ENCODE assay signal across 8 cellular contexts in genomic region chr9:133121200-133122166, GRCh38. TPM values are rescaled to one million over a fixed set of nuclear protein-coding genes. Genes with fewer than 3 reads are reported as not detected.
DNase-seq lines count a peak whose midpoint lies in the region; ATAC-seq, FAIRE-seq and TF ChIP-seq lines count a peak whose summit lies in the region.

Gene RALGDS (minus strand): TSS chr9:133121240. CDS start chr9:133121154, 86 bp downstream.

- no peak within 1 kb of the TSS for H3K4ac ChIP-seq in H1 (replicated peaks; ENCODE audit: insufficient read length, low read depth, low read length)
- H3K4ac ChIP-seq in mesenchymal stem cell (ENCODE audit: low read depth in 1 of 2, low read length in 2 of 2): peak within 1 kb of the TSS; percentile 60 to 86

- no peak within 1 kb of the TSS for H2BK20ac ChIP-seq in H1 (ENCODE audit: low read length)

- H2BK120ac ChIP-seq in H1 (replicated peaks; ENCODE audit: low read depth, low read length) (no peak within 1 kb of the TSS), mesenchymal stem cell (ENCODE audit: low read depth, low read length) (no peak within 1 kb of the TSS)

- peaks cover 13% of the 10 kb centered on the region; the same call in 1 of the 2 replicates for H3K23me2 ChIP-seq in H1 (ENCODE audit: low read depth, low read length)

- FAIRE-seq in H1 (lab: Jason Lieb, UNC): no peak

- H4K8ac ChIP-seq in H1 (ENCODE audit: extremely low read depth, insufficient read depth, low read length) (peak within 1 kb of the TSS; percentile 88), mesenchymal stem cell (ENCODE audit: low read length) (peak within 1 kb of the TSS; percentile 76)

- H3K4me1 ChIP-seq in H1 (replicated peaks in 1 of 4; ENCODE audit: control insufficient read depth in 3 of 4, insufficient read depth in 4 of 4, low read length in 3 of 4) (peaks cover 0 to 17% (median 6%) of the 10 kb centered on the region in 4 experiments; a peak in 6 of 7 replicates), mesenchymal stem cell (ENCODE audit: control insufficient read depth, insufficient read depth, low read depth, low read length) (peaks cover 63% of the 10 kb centered on the region)

- H3K23ac ChIP-seq in H1 (ENCODE audit: insufficient read length) (no peak within 1 kb of the TSS), mesenchymal stem cell (ENCODE audit: low read length in 2 of 2) (peak within 1 kb of the TSS in 1 of 2 experiments; percentile 98)

- no peak within 1 kb of the TSS for H3K14ac ChIP-seq in H1 (ENCODE audit: insufficient read length)
- H3K14ac ChIP-seq in mesenchymal stem cell (ENCODE audit: low read length in 2 of 2): peak within 1 kb of the TSS in 1 of 2 experiments; percentile 98

- H2BK15ac ChIP-seq in H1 (ENCODE audit: low read length) (no peak within 1 kb of the TSS), mesenchymal stem cell (ENCODE audit: low read depth, poor library complexity, severe bottlenecking) (peak within 1 kb of the TSS; percentile 95)

- TF ChIP-seq CTCF in HL-60 (IDR thresholded peaks at IDR 0.05; ENCODE audit: insufficient read depth, low read length) (no peak), H1 (IDR thresholded peaks at IDR 0.05; ENCODE audit: control extremely low read depth in 1 of 3, insufficient read depth in 1 of 3, low read depth in 1 of 3, low read length in 3 of 3) (no peak)

- POLR2A ChIA-PET in H1 (lab: Charles Lee; ENCODE audit: partially characterized antibody): no interaction called here

- no peak for TF ChIP-seq EP300 in H1 (IDR thresholded peaks at IDR 0.05; ENCODE audit: borderline replicate concordance in 1 of 2, low read depth in 2 of 2, low read length in 2 of 2)

- H3K27ac ChIP-seq in HL-60 (replicated peaks) (peak within 1 kb of the TSS; percentile 67), H1 (ENCODE audit: low read depth, low read length) (no peak within 1 kb of the TSS), mesenchymal stem cell (ENCODE audit: low read length, poor library complexity, severe bottlenecking) (no peak within 1 kb of the TSS)

- peak in 13 of 14 donors; percentile 65 to 94 (median 82) for DNase-seq in C1 segment of cervical spinal cord (lab: John Stamatoyannopoulos, UW)
- DNase-seq in HL-60 (ENCODE audit: low read depth in 1 of 2, low spot score in 1 of 2): peak; percentile 96 to 99
- DNase-seq in NOMO-1 treated with dmso at 0.1 percent for 144 hours (lab: John Stamatoyannopoulos, UW; ENCODE audit: unreplicated experiment): peak; percentile 83
- peak; percentile 81 to 87 (median 85) for DNase-seq in activated CD8-positive, alpha-beta memory T cell treated with anti-CD3 and anti-CD28 coated beads for 48 hours (ENCODE audit: low read depth in 2 of 3, low spot score in 2 of 3)
- peak; percentile 38 to 94 for DNase-seq in H1 (ENCODE audit: low read depth in 1 of 2, low spot score in 2 of 2)
- peak; percentile 82 for DNase-seq in mesenchymal stem cell
- peak; percentile 83 for DNase-seq in stimulated activated CD8-positive, alpha-beta memory T cell treated with anti-CD3 and anti-CD28 coated beads, Interleukin-12 subunit alpha, Interleukin-12 subunit beta, amount 100 ng/mL, for 24 hours (ENCODE audit: extremely low read depth)

- H2BK5ac ChIP-seq in H1 (ENCODE audit: low read depth, low read length): 0 out of 2 replicates have a peak within 1 kb of the TSS, but pooled peaks have one; percentile 24
- H2BK5ac ChIP-seq in mesenchymal stem cell (ENCODE audit: low read depth, low read length, poor library complexity, severe bottlenecking): no peak within 1 kb of the TSS

- H2BK12ac ChIP-seq in H1 (ENCODE audit: low read depth, low read length) (no peak within 1 kb of the TSS; the same call in 1 of the 2 replicates), mesenchymal stem cell (ENCODE audit: low read length in 2 of 2) (peak within 1 kb of the TSS; percentile 85)

- no peak within 1 kb of the TSS for H3K56ac ChIP-seq in H1 (replicated peaks; ENCODE audit: insufficient read length, low read depth, low read length)

- peak within 1 kb of the TSS; percentile 76 to 94 for H3K4me2 ChIP-seq in H1 (ENCODE audit: insufficient read depth in 1 of 2, low read depth in 2 of 2, low read length in 2 of 2)
- peak within 1 kb of the TSS; percentile 84 for H3K4me2 ChIP-seq in mesenchymal stem cell (ENCODE audit: low read length, poor library complexity, severe bottlenecking)

- CTCF ChIA-PET in H1 (lab: Charles Lee; ENCODE audit: partially characterized antibody): interaction anchor here (0.6 to 8.6 kb wide), 4 partner anchors 12 to 75 kb away, joined by 3 to 56 read pairs (median 6); no protein-coding TSS in a partner anchor

- H3K9ac ChIP-seq in H1 (replicated peaks in 1 of 4; ENCODE audit: extremely low read depth in 1 of 4, low read depth in 3 of 4, low read length in 3 of 4): peak within 1 kb of the TSS; percentile 4 to 79 (median 48)
- peak within 1 kb of the TSS; percentile 91 for H3K9ac ChIP-seq in mesenchymal stem cell (ENCODE audit: low read length)

- 24% methylated on average over 35 of the region's 56 CpGs; no CpG with 5 or more reads in 1 of the 2 experiments for WGBS in H1 (ENCODE audit: extremely low coverage in 1 of 2, insufficient coverage in 1 of 2, insufficient read length in 1 of 2, insufficient replicate concordance in 2 of 2, low coverage in 1 of 2, low lambda C conversion rate in 2 of 2, missing lambda C conversion rate in 1 of 2), 2 experiments
- WGBS in mesenchymal stem cell: 31% methylated on average over 31 of the region's 56 CpGs

- H3K36me3 ChIP-seq in H1 (ENCODE audit: control insufficient read depth in 2 of 4, insufficient read depth in 4 of 4, low read length in 3 of 4): no peaks in the 10 kb centered on the region
- H3K36me3 ChIP-seq in mesenchymal stem cell (ENCODE audit: control insufficient read depth in 1 of 2, insufficient read depth in 2 of 2, low read depth in 1 of 2, low read length in 2 of 2): peaks cover 0 to 8% of the 10 kb centered on the region in 2 experiments

- no peak for TF ChIP-seq POLR2A in H1 (IDR thresholded peaks at IDR 0.05; ENCODE audit: control extremely low read depth in 1 of 2, low read depth in 2 of 2, low read length in 2 of 2)

- peak; percentile 58 for ATAC-seq in GM19455 (IDR thresholded peaks at IDR 0.05; ENCODE audit: unreplicated experiment)

- H2AK5ac ChIP-seq in H1 (ENCODE audit: low read depth, low read length) (peak within 1 kb of the TSS; percentile 84; the same call in 1 of the 2 replicates), mesenchymal stem cell (ENCODE audit: low read length, severe bottlenecking) (peak within 1 kb of the TSS; percentile 17)

- H3K18ac ChIP-seq in H1 (ENCODE audit: extremely low read depth, low read length): peak within 1 kb of the TSS; percentile 48
- H3K18ac ChIP-seq in mesenchymal stem cell (ENCODE audit: low read depth in 1 of 2, low read length in 2 of 2): peak within 1 kb of the TSS; percentile 71 to 86

- no peaks in the 10 kb centered on the region for H3K79me1 ChIP-seq in H1 (ENCODE audit: low read depth, low read length)
- H3K79me1 ChIP-seq in mesenchymal stem cell (replicated peaks; ENCODE audit: low read length, poor library complexity, severe bottlenecking): peaks cover 32% of the 10 kb centered on the region

- H3K4me3 ChIP-seq in HL-60 (replicated peaks; ENCODE audit: insufficient read depth, low read length): peak within 1 kb of the TSS; percentile 62
- peak within 1 kb of the TSS; percentile 51 to 79 (median 56) for H3K4me3 ChIP-seq in H1 (ENCODE audit: extremely low read depth in 1 of 4, insufficient read depth in 2 of 4, low read depth in 3 of 4, low read length in 4 of 4)
- peak within 1 kb of the TSS; percentile 75 to 90 for H3K4me3 ChIP-seq in mesenchymal stem cell (ENCODE audit: insufficient read depth in 1 of 2, low read depth in 1 of 2, low read length in 2 of 2)

- no peaks in the 10 kb centered on the region for H3K79me2 ChIP-seq in H1 (ENCODE audit: control insufficient read depth in 1 of 2, insufficient read depth in 2 of 2, low read length in 2 of 2)

- H2AFZ ChIP-seq in H1 (ENCODE audit: low read length): no peak within 1 kb of the TSS; the same call in 1 of the 2 replicates
- H2AFZ ChIP-seq in mesenchymal stem cell (ENCODE audit: low read depth, low read length): no peak within 1 kb of the TSS

- H4K91ac ChIP-seq in H1 (replicated peaks; ENCODE audit: insufficient read length, low read length) (peak within 1 kb of the TSS; percentile 82), mesenchymal stem cell (ENCODE audit: low read length) (peak within 1 kb of the TSS; percentile 92)

- H4K20me1 ChIP-seq in H1 (replicated peaks in 1 of 2; ENCODE audit: control insufficient read depth in 1 of 2, insufficient read depth in 2 of 2, low read length in 2 of 2): peaks cover 29 to 43% of the 10 kb centered on the region in 2 experiments

- no peak within 1 kb of the TSS for H4K5ac ChIP-seq in H1 (ENCODE audit: insufficient read length, low read depth, low read length)

- no peak for TF ChIP-seq RAD21 in H1 (IDR thresholded peaks at IDR 0.05 in 1 of 2, conservative IDR thresholded peaks at IDR 0.05 in 1 of 2; ENCODE audit: low read depth in 2 of 2, low read length in 2 of 2)

- no peaks in the 10 kb centered on the region for H3K9me3 ChIP-seq in H1 (ENCODE audit: insufficient read depth in 2 of 2, low read depth in 1 of 2, low read length in 1 of 2)
- no peaks in the 10 kb centered on the region for H3K9me3 ChIP-seq in mesenchymal stem cell (ENCODE audit: control insufficient read depth, low read length)

- H3K27me3 ChIP-seq in HL-60 (ENCODE audit: insufficient read depth, poor library complexity, severe bottlenecking) (no peaks in the 10 kb centered on the region), H1 (replicated peaks in 1 of 4; ENCODE audit: control insufficient read depth in 3 of 4, extremely low read depth in 1 of 4, insufficient read depth in 3 of 4, low read length in 3 of 4) (peaks cover 0 to 48% (median 33%) of the 10 kb centered on the region in 4 experiments; a peak in 5 of 7 replicates), mesenchymal stem cell (ENCODE audit: control insufficient read depth in 1 of 2, insufficient read depth in 1 of 2, low read length in 2 of 2) (no peaks in the 10 kb centered on the region)

TF ChIP-seq in H1, 55 proteins besides CTCF, POLR2A, EP300 and RAD21 (continues in another document):
- TF ChIP-seq TCF12 (IDR thresholded peaks at IDR 0.05; ENCODE audit: low read depth, low read length): no peak
- no peak for TF ChIP-seq BRCA1 (IDR thresholded peaks at IDR 0.05; ENCODE audit: low read depth, low read length)
- no peak for TF ChIP-seq POU5F1 (IDR thresholded peaks at IDR 0.05; ENCODE audit: low read depth, low read length)
- no peak for TF ChIP-seq CBX8 (IDR thresholded peaks at IDR 0.05; ENCODE audit: borderline replicate concordance, low read depth, low read length)

RNA-seq across cellular contexts. Expression of gene RALGDS, which starts in this region (rescaled TPM):
- total RNA-seq in H1 (2021; fragmentation: NEBNext Ultra II Directional; extraction: Animal tissue kit (Norgen Biotek cat#: 25700)): 11.2 and 14.5 TPM in 2 replicates
- polyA plus RNA-seq in H1 (2011; rRNA removed): 25.5 and 29.3 TPM in 2 replicates
- polyA plus RNA-seq in H1 (2011; cell fraction: cytosol; rRNA removed): 25.4 TPM
- 97.4 TPM for polyA plus RNA-seq in H1 (2011; cell fraction: nucleus; rRNA removed)
- polyA plus RNA-seq in H1 (2012, experiment 1 of 2): 10.5 to 21.5 TPM (median 17.2 TPM) in 4 replicates
- 11.7 TPM for polyA plus RNA-seq in H1 (2012, experiment 2 of 2)
- 11.4 TPM for polyA plus RNA-seq in H1 (2013, experiment 1 of 2)
- 9.4 TPM for polyA plus RNA-seq in H1 (2013, experiment 2 of 2)
- polyA minus RNA-seq in H1 (2011; rRNA and poly(A)+ RNA removed): 12.6 and 14.4 TPM in 2 replicates
- 11.3 TPM for polyA minus RNA-seq in H1 (2011; cell fraction: cytosol; rRNA and poly(A)+ RNA removed)
- 19.7 TPM for polyA minus RNA-seq in H1 (2011; cell fraction: nucleus; rRNA and poly(A)+ RNA removed)
- 30.8 TPM for polyA plus RNA-seq in mesenchymal stem cell (2013, experiment 1 of 2)
- polyA plus RNA-seq in mesenchymal stem cell (2013, experiment 2 of 2): 27.5 TPM
